8 cellular contexts compared by ENCODE assay signal in the genomic region with DNA sequence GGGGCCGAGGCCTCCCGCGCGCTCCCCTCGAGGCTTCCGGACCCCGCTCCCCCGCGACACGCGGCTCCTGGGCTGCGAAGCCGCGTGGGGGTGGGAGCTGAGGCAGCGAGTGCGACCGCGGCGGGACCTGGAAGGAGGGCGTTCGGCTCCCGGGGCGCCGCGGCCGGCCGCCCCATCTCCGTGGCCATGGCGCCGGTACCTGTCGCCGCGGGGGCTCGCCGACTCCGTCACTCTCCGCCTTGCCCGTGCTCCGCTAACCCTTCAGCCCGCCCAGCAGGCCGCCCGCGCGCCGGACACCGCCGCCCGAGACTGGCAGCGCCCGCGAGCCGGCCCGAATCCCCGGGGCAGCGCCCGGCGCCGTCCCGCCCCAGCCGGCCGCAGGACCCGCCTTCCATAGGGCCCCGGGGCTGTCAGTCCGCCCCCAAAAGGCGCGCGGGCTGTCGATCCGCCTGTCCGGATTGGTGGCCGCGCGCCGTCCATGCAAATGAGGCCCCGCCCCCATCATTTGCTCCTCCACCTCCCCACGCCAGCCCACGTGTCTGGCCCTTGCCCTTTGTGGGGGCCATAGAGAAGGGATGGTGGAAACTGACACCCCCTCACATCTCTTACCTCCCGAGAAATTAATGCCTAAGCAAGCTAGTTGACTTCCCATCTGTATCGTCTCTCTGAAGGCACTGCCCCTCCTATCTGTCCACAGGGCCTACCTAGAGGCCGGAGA. TPM values are rescaled to one million over a fixed set of nuclear protein-coding genes. Genes with fewer than 3 reads are reported as not detected.
DNase-seq lines count a peak whose midpoint lies in the region; ATAC-seq and TF ChIP-seq lines count a peak whose summit lies in the region.

A gene (minus strand): TSS at position 311 of the 718 bp plus-strand sequence. CDS start 46,091 bp downstream, outside the sequence.

- TF ChIP-seq POLR2A in erythroblast (IDR thresholded peaks at IDR 0.05; ENCODE audit: low read length) = peak; percentile 97

- H3K79me2 ChIP-seq in OCI-LY3 (ENCODE audit: low read length) = peaks cover 49% of the 10 kb centered on the region

- peaks cover 22% of the 10 kb centered on the region for H3K4me1 ChIP-seq in CD4-positive, alpha-beta memory T cell (ENCODE audit: insufficient read depth, low read length)
- H3K4me1 ChIP-seq in OCI-LY3 (ENCODE audit: low read length) = peaks cover 9% of the 10 kb centered on the region
- no peaks in the 10 kb centered on the region for H3K4me1 ChIP-seq in mucosa of stomach (ENCODE audit: control insufficient read depth, insufficient read depth, low read length)

- TF ChIP-seq CTCF in OCI-LY3 (IDR thresholded peaks at IDR 0.05; ENCODE audit: low read depth, low read length) = no peak

- intact Hi-C loops in CD4-positive, alpha-beta memory T cell (cut with micrococcal nuclease) = loop anchor here (1.0 to 5.0 kb wide), 4 partner anchors 14 to 104 kb away; no protein-coding TSS in a partner anchor

- H3K4me2 ChIP-seq in OCI-LY3 (ENCODE audit: low read length) = peak within 1 kb of the TSS; percentile 85

- H4K20me1 ChIP-seq in OCI-LY3 (ENCODE audit: insufficient read depth, low read length) = peaks cover 21% of the 10 kb centered on the region

- H3K27me3 Mint-ChIP-seq in CD4-positive, alpha-beta memory T cell = no peaks in the 10 kb centered on the region

- POLR2A ChIA-PET in CD4-positive, alpha-beta memory T cell (lab: Charles Lee; ENCODE audit: partially characterized antibody) = interaction anchor here (1.0 to 8.5 kb wide), 10 partner anchors 8 to 87 kb away, joined by 3 to 141 read pairs (median 4); no protein-coding TSS in a partner anchor

- H3K9me3 Mint-ChIP-seq in CD4-positive, alpha-beta memory T cell = no peaks in the 10 kb centered on the region

- DNase-seq in CD4-positive, alpha-beta memory T cell = peak; percentile 83 to 87 (median 85)
- DNase-seq in activated T-cell treated with anti-CD3 and anti-CD28 coated beads, Interleukin-2, amount 50 U/mL, for 1 hour = peak; percentile 86
- DNase-seq in erythroblast (lab: John Stamatoyannopoulos, UW) = peak; percentile 93 to 96
- DNase-seq in stimulated activated CD8-positive, alpha-beta memory T cell treated with anti-CD3 and anti-CD28 coated beads, Interleukin-7, amount 100 ng/mL, for 1 hour (ENCODE audit: low read depth in 2 of 2) = peak; percentile 70 to 75

- H3K27me3 ChIP-seq in CD4-positive, alpha-beta memory T cell (ENCODE audit: insufficient read depth, low read length) = no peaks in the 10 kb centered on the region
- H3K27me3 ChIP-seq in OCI-LY3 (ENCODE audit: low read depth, low read length) = no peaks in the 10 kb centered on the region
- H3K27me3 ChIP-seq in mucosa of stomach (ENCODE audit: control insufficient read depth, insufficient read depth, low read length) = no peaks in the 10 kb centered on the region

- peaks cover 4 to 30% (median 10%) of the 10 kb centered on the region in 4 donors for H3K4me1 Mint-ChIP-seq in CD4-positive, alpha-beta memory T cell

- H3K4me3 ChIP-seq in CD4-positive, alpha-beta memory T cell (ENCODE audit: low read length in 2 of 2) = peak within 1 kb of the TSS; percentile 51 to 99
- H3K4me3 ChIP-seq in OCI-LY3 (ENCODE audit: low read length) = peak within 1 kb of the TSS; percentile 90
- H3K4me3 ChIP-seq in mucosa of stomach (ENCODE audit: low read length) = peak within 1 kb of the TSS; percentile 76

- H3K27ac ChIP-seq in CD4-positive, alpha-beta memory T cell (ENCODE audit: low read depth, low read length) = peak within 1 kb of the TSS; percentile 85
- H3K27ac ChIP-seq in OCI-LY3 (ENCODE audit: low read length) = peak within 1 kb of the TSS; percentile 80

- CTCF ChIA-PET in CD4-positive, alpha-beta memory T cell (lab: Charles Lee; ENCODE audit: partially characterized antibody) = interaction anchor here (2.0 kb wide), 1 partner anchor 48 kb away, joined by 7 read pairs; a partner anchor contains a TSS

- no peaks in the 10 kb centered on the region for H3K9me3 ChIP-seq in CD4-positive, alpha-beta memory T cell (ENCODE audit: control insufficient read depth in 1 of 2, low read length in 2 of 2)
- H3K9me3 ChIP-seq in OCI-LY3 (ENCODE audit: insufficient read depth, low read length) (no peaks in the 10 kb centered on the region), mucosa of stomach (ENCODE audit: control insufficient read depth, low read length) (no peaks in the 10 kb centered on the region)

- peak within 1 kb of the TSS; percentile 92; the same call in 1 of the 2 replicates for H2AFZ ChIP-seq in OCI-LY3 (ENCODE audit: low read depth, low read length)

- H3K9ac ChIP-seq in OCI-LY3 (ENCODE audit: low read length) (peak within 1 kb of the TSS; percentile 87), mucosa of stomach (ENCODE audit: low read length) (peak within 1 kb of the TSS; percentile 76)

- no peaks in the 10 kb centered on the region for H3K36me3 ChIP-seq in CD4-positive, alpha-beta memory T cell (ENCODE audit: insufficient read depth, low read length)
- H3K36me3 ChIP-seq in OCI-LY3 (replicated peaks; ENCODE audit: low read depth, low read length) = peaks cover 13% of the 10 kb centered on the region
- H3K36me3 ChIP-seq in mucosa of stomach (ENCODE audit: control insufficient read depth, insufficient read depth, low read length) = no peaks in the 10 kb centered on the region

- peaks cover 0 to 14% of the 10 kb centered on the region in 2 donors for H3K36me3 Mint-ChIP-seq in CD4-positive, alpha-beta memory T cell

- peak within 1 kb of the TSS; percentile 93 to 98 (median 95) for H3K27ac Mint-ChIP-seq in CD4-positive, alpha-beta memory T cell

- H3K4me3 Mint-ChIP-seq in CD4-positive, alpha-beta memory T cell = peak within 1 kb of the TSS; percentile 96 to 100 (median 100)

- ATAC-seq in GM19395 (IDR thresholded peaks at IDR 0.05; ENCODE audit: unreplicated experiment) (peak; percentile 69), HG03565 (IDR thresholded peaks at IDR 0.05; ENCODE audit: unreplicated experiment) (peak; percentile 63)

RNA-seq across cellular contexts. Expression of the gene that starts here (rescaled TPM):
- 10 to 100 TPM; 72.9 to 74.2 TPM for total RNA-seq in CD4-positive, alpha-beta memory T cell
- 100 to 1,000 TPM in 1 of 2 donors, 10 to 100 TPM in 1; 94.2 to 233 TPM for polyA plus RNA-seq in CD4-positive, alpha-beta memory T cell

Comparison
In these comparisons a context has a peak if more than half of its experiments do, and no peak if none do; other contexts are left out.
1. Peak in every context shown above with its lines: DNase-seq, ATAC-seq, H3K4me3 ChIP-seq and H3K27ac ChIP-seq.